14 cellular contexts compared by ENCODE assay signal in the genomic region with DNA sequence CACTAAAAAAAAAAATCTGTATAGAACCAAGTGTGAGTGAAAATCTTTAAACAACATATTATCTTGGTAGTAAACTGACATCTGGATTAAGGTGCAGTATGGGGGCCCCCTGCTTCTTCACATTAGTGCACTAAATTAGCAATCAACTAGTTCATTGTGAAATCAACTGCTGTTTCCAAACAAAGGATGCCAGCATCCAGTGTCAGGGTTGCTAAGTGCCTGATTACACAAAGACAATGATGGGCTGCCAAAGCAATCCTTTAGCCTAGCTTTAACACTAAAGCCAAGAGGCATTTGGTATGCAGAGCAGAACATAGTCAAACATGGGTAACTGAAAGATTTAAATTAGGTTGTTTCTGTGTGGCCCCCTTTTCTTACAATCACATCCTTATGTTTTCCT.
A peak's percentile ranks its signal among the peaks of the same experiment; 100 is the strongest.
DNase-seq lines count a peak whose midpoint lies in the region; ATAC-seq, FAIRE-seq and TF ChIP-seq lines count a peak whose summit lies in the region.
"Had no signal": no experiment of that assay in that cellular context is flagged by ENCODE, and none has a peak within 500 bp of the region (broad histone marks: within the 10 kb centered on the region; RNA-seq: fewer than 3 reads in every experiment).

No MANE protein-coding gene starts in this region.

- no peak for FAIRE-seq in D721Med (lab: Jason Lieb, UNC)
- FAIRE-seq: endothelial cell of umbilical vein had no signal

- no peaks in the 10 kb centered on the region for H3K4me1 ChIP-seq in iPS DF 6.9 (ENCODE audit: control insufficient read depth, insufficient read depth, low read length)
- H3K4me1 ChIP-seq: left lung had no signal

- no peak for TF ChIP-seq CTCF in WTC11 (IDR thresholded peaks at IDR 0.05)
- TF ChIP-seq CTCF in D721Med (IDR thresholded peaks at IDR 0.05; ENCODE audit: insufficient read depth, missing control alignments), result no peak

- DNase-seq in ELF-1 (ENCODE audit: low read depth, low spot score), result peak; percentile 22
- DNase-seq in M059J (ENCODE audit: low read depth), result peak; percentile 26
- peak; percentile 13 for DNase-seq in WTC11 (ENCODE audit: low spot score)
- peak; percentile 52 for DNase-seq in iPS DF 6.9 (ENCODE audit: low read depth, low spot score)
- no peak for DNase-seq in activated naive CD4-positive, alpha-beta T cell treated with anti-CD3 and anti-CD28 coated beads, Interleukin-2, amount 10 ng/mL, durations not matched to agents 7 days and 5 days
- no peak for DNase-seq in left colon
- no peak for DNase-seq in D721Med (ENCODE audit: insufficient read length, low spot score)
- DNase-seq in T-helper 9 cell, result no peak
- DNase-seq: activated T-cell treated with anti-CD3 and anti-CD28 coated beads, Interleukin-2, amount 50 U/mL, for 4 hours; left lung; PC-3; stimulated activated CD4-positive, alpha-beta T cell treated with anti-CD3 and anti-CD28 coated beads, Interleukin-1b, Interleukin-23, amount 100 ng/mL, for 48 hours; stimulated activated naive CD4-positive, alpha-beta T cell treated with Interleukin-2 at 50 U/mL for 16 hours had no signal

- POLR2A ChIA-PET in WTC11 (lab: Charles Lee), result no interaction called here

- H3K27ac Mint-ChIP-seq in WTC11, result no peak overlapping the region
- no peak overlapping the region for H3K27ac Mint-ChIP-seq in activated naive CD4-positive, alpha-beta T cell treated with anti-CD3 and anti-CD28 coated beads, Interleukin-2, amount 10 ng/mL, durations not matched to agents 7 days and 5 days

- peaks cover 24% of the 10 kb centered on the region for H3K4me1 Mint-ChIP-seq in WTC11
- H3K4me1 Mint-ChIP-seq in activated naive CD4-positive, alpha-beta T cell treated with anti-CD3 and anti-CD28 coated beads, Interleukin-2, amount 10 ng/mL, durations not matched to agents 7 days and 5 days, result no peaks in the 10 kb centered on the region

- no peaks in the 10 kb centered on the region for H3K9me3 ChIP-seq in iPS DF 6.9 (ENCODE audit: control insufficient read depth, insufficient read depth, low read length)
- H3K9me3 ChIP-seq: left lung had no signal

- no peak overlapping the region for H3K27ac ChIP-seq in iPS DF 6.9 (ENCODE audit: low read length)
- H3K27ac ChIP-seq: left lung had no signal

- no peak overlapping the region for H3K4me3 Mint-ChIP-seq in WTC11
- H3K4me3 Mint-ChIP-seq in activated naive CD4-positive, alpha-beta T cell treated with anti-CD3 and anti-CD28 coated beads, Interleukin-2, amount 10 ng/mL, durations not matched to agents 7 days and 5 days, result no peak overlapping the region
- H3K4me3 Mint-ChIP-seq: activated T-cell treated with anti-CD3 and anti-CD28 coated beads, Interleukin-2, amount 50 U/mL, for 4 hours had no signal

- CTCF ChIA-PET in WTC11 (lab: Charles Lee), result no interaction called here
- CTCF ChIA-PET in activated naive CD4-positive, alpha-beta T cell treated with anti-CD3 and anti-CD28 coated beads, Interleukin-2, amount 10 ng/mL, durations not matched to agents 7 days and 5 days (lab: Charles Lee), result no interaction called here

- ATAC-seq in WTC11 (peak; percentile 92), left colon (no peak)
- ATAC-seq: activated T-cell treated with anti-CD3 and anti-CD28 coated beads, Interleukin-2, amount 50 U/mL, for 4 hours; left lung; PC-3 had no signal

- no peaks in the 10 kb centered on the region for H3K9me3 Mint-ChIP-seq in WTC11
- no peaks in the 10 kb centered on the region for H3K9me3 Mint-ChIP-seq in activated naive CD4-positive, alpha-beta T cell treated with anti-CD3 and anti-CD28 coated beads, Interleukin-2, amount 10 ng/mL, durations not matched to agents 7 days and 5 days

- H3K27me3 Mint-ChIP-seq in WTC11 (ENCODE audit: low read depth), result peaks cover 18% of the 10 kb centered on the region
- no peaks in the 10 kb centered on the region for H3K27me3 Mint-ChIP-seq in activated naive CD4-positive, alpha-beta T cell treated with anti-CD3 and anti-CD28 coated beads, Interleukin-2, amount 10 ng/mL, durations not matched to agents 7 days and 5 days

- intact Hi-C loops in left colon (cut with DNase I, micrococcal nuclease), result no loop called here

- no peak overlapping the region for H3K4me3 ChIP-seq in iPS DF 6.9 (ENCODE audit: low read length)
- H3K4me3 ChIP-seq: left lung had no signal

- no peaks in the 10 kb centered on the region for H3K36me3 ChIP-seq in iPS DF 6.9 (ENCODE audit: control insufficient read depth, insufficient read depth, low read length)
- H3K36me3 ChIP-seq: left lung had no signal

- H3K36me3 Mint-ChIP-seq in WTC11, result no peaks in the 10 kb centered on the region
- H3K36me3 Mint-ChIP-seq in activated naive CD4-positive, alpha-beta T cell treated with anti-CD3 and anti-CD28 coated beads, Interleukin-2, amount 10 ng/mL, durations not matched to agents 7 days and 5 days, result no peaks in the 10 kb centered on the region

- no peaks in the 10 kb centered on the region for H3K27me3 ChIP-seq in iPS DF 6.9 (ENCODE audit: control insufficient read depth, insufficient read depth, low read length)
- H3K27me3 ChIP-seq: left lung had no signal

TF ChIP-seq in WTC11, 78 proteins besides CTCF, POLR2A, EP300 and RAD21 (continues in another document):
- TF ChIP-seq TEAD1 (CRISPR knock-in tag; IDR thresholded peaks at IDR 0.05) (peak; percentile 74), SP1 (CRISPR knock-in tag; conservative IDR thresholded peaks at IDR 0.05) (0 out of 2 replicates have a peak, but pooled peaks have one; percentile 35), FOXK1 (CRISPR knock-in tag; IDR thresholded peaks at IDR 0.05) (peak; percentile 56; the same call in 1 of the 2 replicates), FOXP1 (CRISPR knock-in tag; IDR thresholded peaks at IDR 0.05; ENCODE audit: borderline replicate concordance) (no peak)
- TF ChIP-seq, protein P1, sequence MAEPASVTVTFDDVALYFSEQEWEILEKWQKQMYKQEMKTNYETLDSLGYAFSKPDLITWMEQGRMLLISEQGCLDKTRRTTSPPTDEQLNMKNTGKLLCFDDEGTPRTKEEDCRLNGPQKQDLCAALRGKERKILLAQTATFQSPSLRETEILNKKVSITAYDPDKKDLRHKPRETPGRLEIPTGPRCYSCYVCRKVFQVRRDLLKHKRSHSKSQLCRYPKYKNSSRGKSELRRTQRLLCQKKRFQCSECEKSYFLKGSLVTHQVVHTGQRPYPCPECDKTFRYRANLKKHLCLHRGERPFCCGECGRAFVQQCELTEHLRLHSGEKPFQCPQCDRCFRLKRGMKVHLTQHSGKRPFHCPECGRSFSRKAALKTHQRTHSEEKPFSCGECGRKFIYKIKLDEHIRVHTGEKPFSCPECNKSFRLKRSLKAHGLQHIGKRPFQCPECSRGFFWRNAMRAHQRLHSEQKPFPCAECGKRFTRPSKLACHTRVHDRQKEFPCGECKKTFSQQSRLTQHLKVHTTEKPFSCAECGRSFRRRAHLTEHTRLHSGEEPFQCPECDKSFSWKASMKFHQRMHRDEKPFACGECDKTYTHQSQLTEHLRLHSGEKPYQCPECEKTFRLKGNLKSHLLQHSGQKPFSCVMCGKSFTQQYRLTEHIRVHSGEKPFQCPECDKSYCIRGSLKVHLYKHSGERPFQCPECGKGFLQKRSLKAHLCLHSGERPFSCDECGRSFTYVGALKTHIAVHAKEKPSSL (CRISPR knock-in tag; conservative IDR thresholded peaks at IDR 0.05), result no peak
- TF ChIP-seq, protein P2, sequence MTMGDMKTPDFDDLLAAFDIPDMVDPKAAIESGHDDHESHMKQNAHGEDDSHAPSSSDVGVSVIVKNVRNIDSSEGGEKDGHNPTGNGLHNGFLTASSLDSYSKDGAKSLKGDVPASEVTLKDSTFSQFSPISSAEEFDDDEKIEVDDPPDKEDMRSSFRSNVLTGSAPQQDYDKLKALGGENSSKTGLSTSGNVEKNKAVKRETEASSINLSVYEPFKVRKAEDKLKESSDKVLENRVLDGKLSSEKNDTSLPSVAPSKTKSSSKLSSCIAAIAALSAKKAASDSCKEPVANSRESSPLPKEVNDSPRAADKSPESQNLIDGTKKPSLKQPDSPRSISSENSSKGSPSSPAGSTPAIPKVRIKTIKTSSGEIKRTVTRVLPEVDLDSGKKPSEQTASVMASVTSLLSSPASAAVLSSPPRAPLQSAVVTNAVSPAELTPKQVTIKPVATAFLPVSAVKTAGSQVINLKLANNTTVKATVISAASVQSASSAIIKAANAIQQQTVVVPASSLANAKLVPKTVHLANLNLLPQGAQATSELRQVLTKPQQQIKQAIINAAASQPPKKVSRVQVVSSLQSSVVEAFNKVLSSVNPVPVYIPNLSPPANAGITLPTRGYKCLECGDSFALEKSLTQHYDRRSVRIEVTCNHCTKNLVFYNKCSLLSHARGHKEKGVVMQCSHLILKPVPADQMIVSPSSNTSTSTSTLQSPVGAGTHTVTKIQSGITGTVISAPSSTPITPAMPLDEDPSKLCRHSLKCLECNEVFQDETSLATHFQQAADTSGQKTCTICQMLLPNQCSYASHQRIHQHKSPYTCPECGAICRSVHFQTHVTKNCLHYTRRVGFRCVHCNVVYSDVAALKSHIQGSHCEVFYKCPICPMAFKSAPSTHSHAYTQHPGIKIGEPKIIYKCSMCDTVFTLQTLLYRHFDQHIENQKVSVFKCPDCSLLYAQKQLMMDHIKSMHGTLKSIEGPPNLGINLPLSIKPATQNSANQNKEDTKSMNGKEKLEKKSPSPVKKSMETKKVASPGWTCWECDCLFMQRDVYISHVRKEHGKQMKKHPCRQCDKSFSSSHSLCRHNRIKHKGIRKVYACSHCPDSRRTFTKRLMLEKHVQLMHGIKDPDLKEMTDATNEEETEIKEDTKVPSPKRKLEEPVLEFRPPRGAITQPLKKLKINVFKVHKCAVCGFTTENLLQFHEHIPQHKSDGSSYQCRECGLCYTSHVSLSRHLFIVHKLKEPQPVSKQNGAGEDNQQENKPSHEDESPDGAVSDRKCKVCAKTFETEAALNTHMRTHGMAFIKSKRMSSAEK (CRISPR knock-in tag; IDR thresholded peaks at IDR 0.05; ENCODE audit: borderline replicate concordance), result no peak
- TF ChIP-seq, protein P3, sequence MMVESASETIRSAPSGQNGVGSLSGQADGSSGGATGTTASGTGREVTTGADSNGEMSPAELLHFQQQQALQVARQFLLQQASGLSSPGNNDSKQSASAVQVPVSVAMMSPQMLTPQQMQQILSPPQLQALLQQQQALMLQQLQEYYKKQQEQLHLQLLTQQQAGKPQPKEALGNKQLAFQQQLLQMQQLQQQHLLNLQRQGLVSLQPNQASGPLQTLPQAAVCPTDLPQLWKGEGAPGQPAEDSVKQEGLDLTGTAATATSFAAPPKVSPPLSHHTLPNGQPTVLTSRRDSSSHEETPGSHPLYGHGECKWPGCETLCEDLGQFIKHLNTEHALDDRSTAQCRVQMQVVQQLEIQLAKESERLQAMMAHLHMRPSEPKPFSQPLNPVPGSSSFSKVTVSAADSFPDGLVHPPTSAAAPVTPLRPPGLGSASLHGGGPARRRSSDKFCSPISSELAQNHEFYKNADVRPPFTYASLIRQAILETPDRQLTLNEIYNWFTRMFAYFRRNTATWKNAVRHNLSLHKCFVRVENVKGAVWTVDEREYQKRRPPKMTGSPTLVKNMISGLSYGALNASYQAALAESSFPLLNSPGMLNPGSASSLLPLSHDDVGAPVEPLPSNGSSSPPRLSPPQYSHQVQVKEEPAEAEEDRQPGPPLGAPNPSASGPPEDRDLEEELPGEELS (CRISPR knock-in tag; IDR thresholded peaks at IDR 0.05), result peak; percentile 26; the same call in 1 of the 2 replicates

Comparison
In these comparisons a context has a peak if more than half of its experiments do, and no peak if none do; other contexts are left out.
1. DNase-seq: peak in ELF-1 (single experiment), M059J (single experiment), WTC11 (single experiment) and iPS DF 6.9 (single experiment); none in activated naive CD4-positive, alpha-beta T cell treated with anti-CD3 and anti-CD28 coated beads, Interleukin-2, amount 10 ng/mL, durations not matched to agents 7 days and 5 days (single experiment), left colon (0 of 2), D721Med (single experiment) and T-helper 9 cell (single experiment).